In genomic region chr6:43644940-43645612, GRCh38 we compare ENCODE assay signal across 8 cellular contexts. TPM values are rescaled to one million over a fixed set of nuclear protein-coding genes. Genes with fewer than 3 reads are reported as not detected.
DNase-seq lines count a peak whose midpoint lies in the region; ATAC-seq and TF ChIP-seq lines count a peak whose summit lies in the region.

A gene with protein sequence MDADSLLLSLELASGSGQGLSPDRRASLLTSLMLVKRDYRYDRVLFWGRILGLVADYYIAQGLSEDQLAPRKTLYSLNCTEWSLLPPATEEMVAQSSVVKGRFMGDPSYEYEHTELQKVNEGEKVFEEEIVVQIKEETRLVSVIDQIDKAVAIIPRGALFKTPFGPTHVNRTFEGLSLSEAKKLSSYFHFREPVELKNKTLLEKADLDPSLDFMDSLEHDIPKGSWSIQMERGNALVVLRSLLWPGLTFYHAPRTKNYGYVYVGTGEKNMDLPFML (plus strand): TSS chr6:43645036. CDS start chr6:43645099, 63 bp downstream.

- peaks cover 5% of the 10 kb centered on the region; the same call in 1 of the 2 replicates for H3K79me2 ChIP-seq in PC-9 (ENCODE audit: low read depth)

- peaks cover 28% of the 10 kb centered on the region for H3K4me1 Mint-ChIP-seq in dendritic cell treated with granulocyte-macrophage colony-stimulating factor and Interleukin-4, amounts not matched to agents 40 ng/mL and 50 ng/mL, for 4 days (ENCODE audit: low read depth)

- TF ChIP-seq CTCF in right lobe of liver (IDR thresholded peaks at IDR 0.05) (no peak), PC-9 (conservative IDR thresholded peaks at IDR 0.05) (no peak)

- POLR2A ChIA-PET in PC-9 (lab: Charles Lee; ENCODE audit: unreplicated experiment) = no interaction called here

- H3K27me3 ChIP-seq in right lobe of liver (no peaks in the 10 kb centered on the region), PC-9 (ENCODE audit: insufficient read depth, low read depth) (no peaks in the 10 kb centered on the region)

- peaks cover 19% of the 10 kb centered on the region for H3K36me3 Mint-ChIP-seq in dendritic cell treated with granulocyte-macrophage colony-stimulating factor and Interleukin-4, amounts not matched to agents 40 ng/mL and 50 ng/mL, for 4 days (ENCODE audit: low read depth)

- no peaks in the 10 kb centered on the region for H3K9me3 Mint-ChIP-seq in dendritic cell treated with granulocyte-macrophage colony-stimulating factor and Interleukin-4, amounts not matched to agents 40 ng/mL and 50 ng/mL, for 4 days

- H3K36me3 ChIP-seq in right lobe of liver = peaks cover 0 to 15% (median 9%) of the 10 kb centered on the region in 4 donors
- H3K36me3 ChIP-seq in PC-9 (ENCODE audit: low read depth) = 0 out of 2 replicates have a peak, but pooled peaks cover 3% of the 10 kb centered on the region

- no peak within 1 kb of the TSS for H2AFZ ChIP-seq in PC-9

- H3F3A ChIP-seq in PC-9 (ENCODE audit: insufficient read depth, low read depth) = no peaks in the 10 kb centered on the region

- H3K9me3 ChIP-seq in right lobe of liver (no peaks in the 10 kb centered on the region), PC-9 (ENCODE audit: insufficient read depth, low read depth) (no peaks in the 10 kb centered on the region)

- no peak within 1 kb of the TSS for H3K27ac Mint-ChIP-seq in dendritic cell treated with granulocyte-macrophage colony-stimulating factor and Interleukin-4, amounts not matched to agents 40 ng/mL and 50 ng/mL, for 4 days

- H3K27ac ChIP-seq in right lobe of liver = no peak within 1 kb of the TSS
- no peak within 1 kb of the TSS for H3K27ac ChIP-seq in PC-9

- H3K4me1 ChIP-seq in right lobe of liver (no peaks in the 10 kb centered on the region), PC-9 (replicated peaks; ENCODE audit: insufficient read depth) (no peaks in the 10 kb centered on the region)

- ATAC-seq in HG02884 (IDR thresholded peaks at IDR 0.05; ENCODE audit: unreplicated experiment) (peak; percentile 57), right lobe of liver (peak; percentile 67 to 73 (median 70)), GM18870 (IDR thresholded peaks at IDR 0.05; ENCODE audit: unreplicated experiment) (no peak)
- peak; percentile 72 to 85 for ATAC-seq in activated CD4-positive, CD25-positive, alpha-beta regulatory T cell treated with anti-CD3 and anti-CD28 coated beads, Interleukin-2, amount 50 U/mL, for 24 hours

- no peak within 1 kb of the TSS for H3K4me2 ChIP-seq in PC-9

- WGBS in right lobe of liver (ENCODE audit: insufficient coverage, low coverage, low lambda C conversion rate, missing lambda C conversion rate) = 11% methylated on average over 36 of the region's 52 CpGs

- peak within 1 kb of the TSS; percentile 74 for H3K4me3 Mint-ChIP-seq in dendritic cell treated with granulocyte-macrophage colony-stimulating factor and Interleukin-4, amounts not matched to agents 40 ng/mL and 50 ng/mL, for 4 days

- TF ChIP-seq POLR2A in right lobe of liver (IDR thresholded peaks at IDR 0.05) = no peak

- DNase-seq in DMS114 treated with DMSO at 0.1 percent for 48 hours (lab: John Stamatoyannopoulos, UW; ENCODE audit: unreplicated experiment) (peak; percentile 84), right lobe of liver (peak; percentile 48 to 67 (median 64)), PC-9 (no peak)
- DNase-seq in stimulated activated CD8-positive, alpha-beta memory T cell treated with anti-CD3 and anti-CD28 coated beads, Interleukin-12 subunit alpha, Interleukin-12 subunit beta, amount 100 ng/mL, for 24 hours (ENCODE audit: extremely low read depth) = peak; percentile 35

- peaks cover 11% of the 10 kb centered on the region; the same call in 1 of the 2 replicates for H4K20me1 ChIP-seq in PC-9 (ENCODE audit: insufficient read depth)

- intact Hi-C loops in dendritic cell treated with granulocyte-macrophage colony-stimulating factor and Interleukin-4, amounts not matched to agents 40 ng/mL and 50 ng/mL, for 4 days (cut with micrococcal nuclease) = no loop called here
- intact Hi-C loops in right lobe of liver (cut with DNase I) (no loop called here), PC-9 (cut with micrococcal nuclease; ENCODE audit: unreplicated experiment) (no loop called here)

- CTCF ChIA-PET in PC-9 (lab: Charles Lee) = no interaction called here

- H3K9me2 ChIP-seq in PC-9 (ENCODE audit: insufficient read depth) = no peaks in the 10 kb centered on the region

- BruUV-seq in PC-9 (replicated peaks; lab: Mats Ljungman, UMichigan) = no TSS peak

- H3K4me3 ChIP-seq in right lobe of liver (peak within 1 kb of the TSS; percentile 28 to 46 (median 38)), PC-9 (no peak within 1 kb of the TSS)

- peaks cover 12% of the 10 kb centered on the region for H3K27me3 Mint-ChIP-seq in dendritic cell treated with granulocyte-macrophage colony-stimulating factor and Interleukin-4, amounts not matched to agents 40 ng/mL and 50 ng/mL, for 4 days

RNA-seq across cellular contexts. Expression of the gene that starts here (rescaled TPM):
- total RNA-seq in right lobe of liver (not detected), PC-9 (2021) (not detected in 2 replicates)

Comparison
In these comparisons a context has a peak if more than half of its experiments do, and no peak if none do; other contexts are left out.
1. Peak in DNase-seq, ATAC-seq and H3K4me3 ChIP-seq in right lobe of liver; RNA of the gene not detected or under 1 TPM.
2. DNase-seq: peak in DMS114 treated with DMSO at 0.1 percent for 48 hours (single experiment) and stimulated activated CD8-positive, alpha-beta memory T cell treated with anti-CD3 and anti-CD28 coated beads, Interleukin-12 subunit alpha, Interleukin-12 subunit beta, amount 100 ng/mL, for 24 hours (single experiment); none in PC-9 (0 of 2).